In the genomic region with DNA sequence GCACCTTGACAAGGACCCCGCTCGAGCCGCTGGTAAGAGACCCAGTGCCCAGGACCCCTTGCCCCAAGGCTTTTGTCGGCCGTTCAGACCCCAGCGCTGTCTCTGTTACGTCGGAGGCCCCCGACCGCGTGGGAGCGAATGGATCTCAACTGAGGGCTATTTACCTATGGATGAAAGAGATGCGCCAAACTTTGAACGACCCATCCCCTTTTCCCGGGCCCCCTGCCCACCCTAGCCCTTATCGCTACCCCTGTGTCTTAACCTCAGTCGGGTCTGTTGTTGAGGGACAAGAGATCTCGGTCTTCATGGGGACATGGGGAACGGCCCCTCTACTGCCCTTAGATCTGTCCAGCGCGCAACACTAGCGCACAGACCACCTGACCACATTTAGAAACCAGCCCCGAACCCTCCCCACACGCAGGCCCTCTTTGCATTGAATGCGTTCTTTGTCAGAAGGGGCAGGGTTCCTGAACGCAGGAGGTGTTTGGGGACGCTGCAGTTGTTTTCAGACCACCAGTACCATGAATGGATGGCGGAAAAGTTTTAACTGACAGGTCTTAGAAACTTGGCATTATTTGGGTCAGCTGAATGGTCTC, we compare ENCODE assay signal across 8 cellular contexts. TPM values are rescaled to one million over a fixed set of nuclear protein-coding genes. Genes with fewer than 3 reads are reported as not detected.
DNase-seq lines count a peak whose midpoint lies in the region; ATAC-seq and TF ChIP-seq lines count a peak whose summit lies in the region.

No MANE protein-coding gene starts in this region.

- CTCF ChIA-PET in CD4-positive, alpha-beta T cell (lab: Charles Lee): no interaction called here

- H3K36me3 Mint-ChIP-seq in CD4-positive, alpha-beta T cell (ENCODE audit: low read depth): peaks cover 22% of the 10 kb centered on the region
- H3K36me3 Mint-ChIP-seq in endodermal cell (ENCODE audit: low read depth): peaks cover 16% of the 10 kb centered on the region
- peaks cover 6% of the 10 kb centered on the region for H3K36me3 Mint-ChIP-seq in neural crest cell (ENCODE audit: low read depth)

- DNase-seq in CD4-positive, alpha-beta T cell: no peak
- peak; percentile 4 for DNase-seq in NCI-H1105 (lab: John Stamatoyannopoulos, UW)
- DNase-seq in endodermal cell: peak; percentile 79
- no peak for DNase-seq in neural crest cell (ENCODE audit: low read depth, low spot score)
- DNase-seq in D341Med (ENCODE audit: low spot score): no peak

- H3K27ac ChIP-seq in CD4-positive, alpha-beta T cell (ENCODE audit: low read depth, low read length): no peak overlapping the region
- no peak overlapping the region for H3K27ac ChIP-seq in endodermal cell (ENCODE audit: low read depth, low read length)

- H3K4me3 Mint-ChIP-seq in CD4-positive, alpha-beta T cell: peak overlapping the region; percentile 86
- H3K4me3 Mint-ChIP-seq in endodermal cell (peak overlapping the region; percentile 65), neural crest cell (peak overlapping the region; percentile 82)

- POLR2A ChIA-PET in CD4-positive, alpha-beta T cell (lab: Charles Lee): no interaction called here

- H3K9me3 Mint-ChIP-seq in CD4-positive, alpha-beta T cell: no peaks in the 10 kb centered on the region
- H3K9me3 Mint-ChIP-seq in endodermal cell: no peaks in the 10 kb centered on the region
- H3K9me3 Mint-ChIP-seq in neural crest cell: no peaks in the 10 kb centered on the region

- peak overlapping the region; percentile 55 for H3K9ac ChIP-seq in endodermal cell (ENCODE audit: extremely low read depth, low read length, poor library complexity, severe bottlenecking)

- no peak for ATAC-seq in CD4-positive, alpha-beta T cell (ENCODE audit: poor library complexity)
- no peak for ATAC-seq in GM18870 (IDR thresholded peaks at IDR 0.05; ENCODE audit: unreplicated experiment)
- no peak for ATAC-seq in HG02642 (IDR thresholded peaks at IDR 0.05; ENCODE audit: poor library complexity, unreplicated experiment)
- ATAC-seq in HG02798 (IDR thresholded peaks at IDR 0.05; ENCODE audit: poor library complexity, unreplicated experiment): no peak

- intact Hi-C loops in CD4-positive, alpha-beta T cell (cut with DNase I, micrococcal nuclease): loop anchor here (5.0 kb wide), 1 partner anchor 36 kb away; no protein-coding TSS in a partner anchor

- H3K36me3 ChIP-seq in endodermal cell (ENCODE audit: control insufficient read depth, insufficient read depth, low read length): peaks cover 24% of the 10 kb centered on the region

- H3K27me3 Mint-ChIP-seq in CD4-positive, alpha-beta T cell: no peaks in the 10 kb centered on the region
- H3K27me3 Mint-ChIP-seq in endodermal cell (ENCODE audit: insufficient read depth) (peaks cover 30% of the 10 kb centered on the region), neural crest cell (ENCODE audit: low read depth) (peaks cover 25% of the 10 kb centered on the region)

- H3K4me1 ChIP-seq in endodermal cell (ENCODE audit: control insufficient read depth, insufficient read depth, low read length): peaks cover 2% of the 10 kb centered on the region

- H3K4me1 Mint-ChIP-seq in CD4-positive, alpha-beta T cell (ENCODE audit: low read depth): peaks cover 15% of the 10 kb centered on the region
- H3K4me1 Mint-ChIP-seq in endodermal cell (peaks cover 12% of the 10 kb centered on the region), neural crest cell (peaks cover 22% of the 10 kb centered on the region)

- TF ChIP-seq CTCF in CD4-positive, alpha-beta T cell (IDR thresholded peaks at IDR 0.05): no peak
- TF ChIP-seq CTCF in endodermal cell (conservative IDR thresholded peaks at IDR 0.05): no peak
- TF ChIP-seq CTCF in neural crest cell (conservative IDR thresholded peaks at IDR 0.05): no peak

- H3K4me3 ChIP-seq in endodermal cell (ENCODE audit: low read length): peak overlapping the region; percentile 82

- peak overlapping the region; percentile 67 for H3K27ac Mint-ChIP-seq in CD4-positive, alpha-beta T cell
- H3K27ac Mint-ChIP-seq in endodermal cell: peak overlapping the region; percentile 73
- H3K27ac Mint-ChIP-seq in neural crest cell (ENCODE audit: unreplicated experiment): peak overlapping the region; percentile 89

- 20 to 29% methylated on average over 11 to 28 of the region's 28 CpGs for WGBS in endodermal cell (ENCODE audit: insufficient coverage in 1 of 2, insufficient read length in 1 of 2), 2 experiments

- H3K9me3 ChIP-seq in CD4-positive, alpha-beta T cell (ENCODE audit: control insufficient read depth, low read length): no peaks in the 10 kb centered on the region
- H3K9me3 ChIP-seq in endodermal cell (ENCODE audit: control insufficient read depth, low read length): no peaks in the 10 kb centered on the region

- H3K27me3 ChIP-seq in CD4-positive, alpha-beta T cell (ENCODE audit: control insufficient read depth, insufficient read depth, low read length): peaks cover 4% of the 10 kb centered on the region
- peaks cover 21% of the 10 kb centered on the region for H3K27me3 ChIP-seq in endodermal cell (ENCODE audit: control insufficient read depth, insufficient read depth, low read length, poor library complexity, severe bottlenecking)

RNA-seq across cellular contexts. Expression of a gene that starts 0.6 kb away (rescaled TPM):
- total RNA-seq in CD4-positive, alpha-beta T cell: under 1 TPM in 1 of 2 experiments, not detected in 1; 0.17 TPM
- total RNA-seq in endodermal cell (under 1 TPM in 1 of 2 donors, not detected in 1; 0.20 TPM), neural crest cell (0.89 and 1.3 TPM in 2 replicates)
- polyA plus RNA-seq in endodermal cell (2013, experiment 1 of 2): 1.3 TPM
- polyA plus RNA-seq in endodermal cell (2013, experiment 2 of 2): 1.0 TPM

RNA-seq across cellular contexts. Expression of a gene that starts 38.8 kb away (rescaled TPM):
- 100 to 1,000 TPM; 108 to 119 TPM for total RNA-seq in CD4-positive, alpha-beta T cell
- 100 to 1,000 TPM; 123 to 134 TPM for total RNA-seq in endodermal cell
- 106 TPM for polyA plus RNA-seq in endodermal cell (2013, experiment 1 of 2)
- 96.7 TPM for polyA plus RNA-seq in endodermal cell (2013, experiment 2 of 2)
- 169 and 172 TPM in 2 replicates for total RNA-seq in neural crest cell

Comparison
In these comparisons a context has a peak if more than half of its experiments do, and no peak if none do; other contexts are left out.
1. DNase-seq: peak in NCI-H1105 (single experiment) and endodermal cell (single experiment); none in CD4-positive, alpha-beta T cell (0 of 10), neural crest cell (single experiment) and D341Med (single experiment).
2. Peak in every context shown above with its lines, with median percentiles within 50 percentile points of each other: H3K27ac Mint-ChIP-seq and H3K4me3 Mint-ChIP-seq.